ENCODE assay signal across 26 cellular contexts in genomic region chr3:195247863-195248189, GRCh38. TPM values are rescaled to one million over a fixed set of nuclear protein-coding genes. Genes with fewer than 3 reads are reported as not detected.
A peak's percentile ranks its signal among the peaks of the same experiment; 100 is the strongest.
DNase-seq lines count a peak whose midpoint lies in the region; ATAC-seq and TF ChIP-seq lines count a peak whose summit lies in the region.
"Had no signal": no experiment of that assay in that cellular context is flagged by ENCODE, and none has a peak within 500 bp of the region (broad histone marks: within the 10 kb centered on the region; RNA-seq: fewer than 3 reads in every experiment).

No MANE protein-coding gene starts in this region.

- H3K36me3 ChIP-seq in GM23338 (ENCODE audit: insufficient read depth) (no peaks in the 10 kb centered on the region), Karpas-422 (ENCODE audit: insufficient read depth, low read length) (no peaks in the 10 kb centered on the region)
- H3K36me3 ChIP-seq: breast epithelium, ovary, right atrium auricular region had no signal

- no peak overlapping the region for H3K4me3 ChIP-seq in GM23338
- H3K4me3 ChIP-seq in Karpas-422 (ENCODE audit: low read length): no peak overlapping the region
- H3K4me3 ChIP-seq in coronary artery: no peak overlapping the region
- H3K4me3 ChIP-seq: breast epithelium, ovary, right atrium auricular region had no signal

- no peaks in the 10 kb centered on the region for H3K9me3 ChIP-seq in Karpas-422 (ENCODE audit: low read length)
- H3K9me3 ChIP-seq: breast epithelium, ovary, right atrium auricular region, SK-N-SH had no signal

- no peak for ATAC-seq in GM23338
- ATAC-seq: effector memory CD8-positive, alpha-beta T cell; esophagus mucosa; foreskin keratinocyte; left colon; stimulated activated naive CD8-positive, alpha-beta T cell treated with anti-CD3 and anti-CD28 coated beads, Interleukin-15, Interleukin-2, amounts not matched to agents 100 U/mL and 50 U/mL, for 24 hours; T-helper 17 cell had no signal

- no peak for DNase-seq in GM23338 (ENCODE audit: low spot score)
- peak; percentile 73 for DNase-seq in Karpas-422
- DNase-seq in coronary artery (ENCODE audit: low spot score): peak; percentile 46
- peak; percentile 28 for DNase-seq in posterior vena cava (ENCODE audit: low spot score)
- DNase-seq in globus pallidus (ENCODE audit: low spot score): no peak
- DNase-seq in HCEC 1CT: no peak
- no peak for DNase-seq in stimulated activated CD4-positive, alpha-beta T cell treated with anti-CD3 and anti-CD28 coated beads, Interleukin-4, amount 100 ng/mL, for 24 hours
- DNase-seq: activated CD4-positive, alpha-beta T cell treated with anti-CD3 and anti-CD28 coated beads, Interleukin-2, amount 10 ng/mL, durations not matched to agents 24 days and 14 days; effector memory CD8-positive, alpha-beta T cell; EL; foreskin keratinocyte; naive B cell; NCI-H1930; NCI-H526; SK-N-SH; stimulated activated CD4-positive, alpha-beta T cell treated with anti-CD3 and anti-CD28 coated beads, Interleukin-12 subunit alpha, Interleukin-12 subunit beta, amount 100 ng/mL, for 4 hours; stimulated activated CD4-positive, alpha-beta T cell treated with anti-CD3 and anti-CD28 coated beads, Interleukin-4, amount 100 ng/mL, for 4 hours; stimulated activated naive CD8-positive, alpha-beta T cell treated with anti-CD3 and anti-CD28 coated beads, Interleukin-15, Interleukin-2, amounts not matched to agents 100 U/mL and 50 U/mL, for 24 hours; T-helper 17 cell had no signal

- H3K9ac ChIP-seq in Karpas-422 (ENCODE audit: low read length): no peak overlapping the region
- H3K9ac ChIP-seq: KMS-11, SK-N-SH had no signal

- H4K20me1 ChIP-seq in GM23338 (replicated peaks; ENCODE audit: insufficient read depth) (no peaks in the 10 kb centered on the region; the same call in none of the 2 replicates), Karpas-422 (ENCODE audit: insufficient read depth, low read depth, low read length) (peaks cover 31% of the 10 kb centered on the region)

- intact Hi-C loops in posterior vena cava (cut with DNase I): no loop called here

- H3K4me2 ChIP-seq in GM23338: no peak overlapping the region
- H3K4me2 ChIP-seq in Karpas-422 (ENCODE audit: low read depth, low read length, poor library complexity, severe bottlenecking): no peak overlapping the region
- H3K4me2 ChIP-seq: KMS-11, SK-N-SH had no signal

- H3K27me3 Mint-ChIP-seq in GM23338 (ENCODE audit: insufficient read depth, low read depth, poor library complexity): peaks cover 3% of the 10 kb centered on the region
- H3K27me3 Mint-ChIP-seq: activated CD4-positive, alpha-beta T cell treated with anti-CD3 and anti-CD28 coated beads, Interleukin-2, amount 10 ng/mL, durations not matched to agents 24 days and 14 days; effector memory CD8-positive, alpha-beta T cell; naive B cell; T-helper 17 cell had no signal

- no peak overlapping the region for H3K4me3 Mint-ChIP-seq in GM23338
- H3K4me3 Mint-ChIP-seq: activated CD4-positive, alpha-beta T cell treated with anti-CD3 and anti-CD28 coated beads, Interleukin-2, amount 10 ng/mL, durations not matched to agents 24 days and 14 days; effector memory CD8-positive, alpha-beta T cell; naive B cell; T-helper 17 cell had no signal

- H3K9me2 ChIP-seq in GM23338 (ENCODE audit: insufficient read depth): no peaks in the 10 kb centered on the region
- no peaks in the 10 kb centered on the region for H3K9me2 ChIP-seq in Karpas-422 (replicated peaks; ENCODE audit: insufficient read depth, low read length)
- H3K9me2 ChIP-seq: SK-N-SH had no signal

- H3K36me3 Mint-ChIP-seq in GM23338 (ENCODE audit: low read depth): peaks cover 31% of the 10 kb centered on the region
- H3K36me3 Mint-ChIP-seq: naive B cell had no signal

- H3F3A ChIP-seq in GM23338 (replicated peaks; ENCODE audit: low read depth): no peaks in the 10 kb centered on the region

- H3K79me2 ChIP-seq in GM23338 (replicated peaks; ENCODE audit: insufficient read depth) (peaks cover 86% of the 10 kb centered on the region), Karpas-422 (ENCODE audit: low read length) (no peaks in the 10 kb centered on the region)

- no peaks in the 10 kb centered on the region for H3K27me3 ChIP-seq in GM23338 (ENCODE audit: insufficient read depth)
- no peaks in the 10 kb centered on the region for H3K27me3 ChIP-seq in Karpas-422 (ENCODE audit: low read length)
- H3K27me3 ChIP-seq: breast epithelium, foreskin keratinocyte, ovary, right atrium auricular region had no signal

- no peak for TF ChIP-seq CTCF in GM23338 (conservative IDR thresholded peaks at IDR 0.05; ENCODE audit: low read depth in 2 of 2)
- no peak for TF ChIP-seq CTCF in coronary artery (IDR thresholded peaks at IDR 0.05)

- H3K27ac Mint-ChIP-seq in GM23338: 0 out of 2 replicates have a peak overlapping the region, but pooled peaks have one; percentile 48
- H3K27ac Mint-ChIP-seq: activated CD4-positive, alpha-beta T cell treated with anti-CD3 and anti-CD28 coated beads, Interleukin-2, amount 10 ng/mL, durations not matched to agents 24 days and 14 days; effector memory CD8-positive, alpha-beta T cell; T-helper 17 cell had no signal

- H3K4me1 ChIP-seq in GM23338 (ENCODE audit: insufficient read depth) (peaks cover 8% of the 10 kb centered on the region; the same call in 1 of the 2 replicates), Karpas-422 (ENCODE audit: low read length) (no peaks in the 10 kb centered on the region)
- H3K4me1 ChIP-seq: breast epithelium, foreskin keratinocyte had no signal

- no peaks in the 10 kb centered on the region for H3K9me3 Mint-ChIP-seq in GM23338
- H3K9me3 Mint-ChIP-seq: activated CD4-positive, alpha-beta T cell treated with anti-CD3 and anti-CD28 coated beads, Interleukin-2, amount 10 ng/mL, durations not matched to agents 24 days and 14 days; effector memory CD8-positive, alpha-beta T cell had no signal

- H2AFZ ChIP-seq in GM23338: no peak overlapping the region
- H2AFZ ChIP-seq in Karpas-422 (ENCODE audit: low read length): no peak overlapping the region

- H3K4me1 Mint-ChIP-seq in GM23338: peaks cover 36% of the 10 kb centered on the region

- no peak overlapping the region for H3K27ac ChIP-seq in GM23338 (ENCODE audit: low read depth)
- no peak overlapping the region for H3K27ac ChIP-seq in Karpas-422 (ENCODE audit: low read length)
- no peak overlapping the region for H3K27ac ChIP-seq in coronary artery
- H3K27ac ChIP-seq: breast epithelium, foreskin keratinocyte, KMS-11, ovary, right atrium auricular region, RWPE1 had no signal

TF ChIP-seq in GM23338, 12 proteins besides CTCF, POLR2A, EP300 and RAD21 (continues in another document):
- TF ChIP-seq CREB1 (CRISPR knock-in tag; IDR thresholded peaks at IDR 0.05; ENCODE audit: low read depth) (no peak), JUNB (IDR thresholded peaks at IDR 0.05; ENCODE audit: unreplicated experiment) (no peak), ZNF331 (CRISPR knock-in tag; IDR thresholded peaks at IDR 0.05; ENCODE audit: low read depth) (no peak), NANOG (IDR thresholded peaks at IDR 0.05; ENCODE audit: borderline replicate concordance) (no peak)

RNA-seq across cellular contexts. Expression of gene XXYLT1, which starts 23.1 kb away (rescaled TPM):
- total RNA-seq in GM23338 (2014; rRNA removed; shearing (Covaris generic)): 28.9 and 34.8 TPM in 2 replicates
- polyA plus RNA-seq in GM23338 (2016; fragmentation: Nextera tagmentation; extraction: Ambion mirVana): 13.5 and 14.7 TPM in 2 replicates
- 7.3 and 12.0 TPM in 2 replicates for total RNA-seq in Karpas-422 (2014; rRNA removed; shearing (Covaris generic); ENCODE audit: low replicate concordance)
- total RNA-seq in posterior vena cava: 10 to 100 TPM; 11.3 to 15.7 TPM

Comparison
In these comparisons a context has a peak if more than half of its experiments do, and no peak if none do; other contexts are left out.
1. DNase-seq: peak in Karpas-422 (single experiment), coronary artery (single experiment) and posterior vena cava (single experiment); none in GM23338 (single experiment), globus pallidus (single experiment), HCEC 1CT (single experiment) and stimulated activated CD4-positive, alpha-beta T cell treated with anti-CD3 and anti-CD28 coated beads, Interleukin-4, amount 100 ng/mL, for 24 hours (single experiment).